In genomic region chr10:104779701-104780100, GRCh38 we compare ENCODE assay signal across 25 cellular contexts.
"Had no signal": no experiment of that assay in that cellular context is flagged by ENCODE, and none has a peak within 500 bp of the region (broad histone marks: within the 10 kb centered on the region; RNA-seq: fewer than 3 reads in every experiment).

No MANE protein-coding gene starts in this region.

- H3K4me2 ChIP-seq: hepatocyte had no signal

- ATAC-seq: natural killer cell, sciatic nerve had no signal

- H3K9me3 ChIP-seq: heart right ventricle, left ventricle myocardium inferior, neutrophil, ovary, suprapubic skin, thoracic aorta, tibial artery, uterus had no signal

- H3K4me3 ChIP-seq: heart right ventricle, hepatocyte, left ventricle myocardium inferior, lung, ovary, skin epidermis, suprapubic skin, thoracic aorta, tibial artery, uterus had no signal

- H3K36me3 ChIP-seq: heart right ventricle, left ventricle myocardium inferior, neutrophil, ovary, suprapubic skin, thoracic aorta, tibial artery, uterus had no signal

- H3K27me3 ChIP-seq: ovary, suprapubic skin, uterus had no signal

- H3K27ac ChIP-seq: heart right ventricle, hepatocyte, left ventricle myocardium inferior, neutrophil, ovary, skin epidermis, suprapubic skin, thoracic aorta, tibial artery, uterus had no signal

- DNase-seq: heart right ventricle; islet precursor cell; left ventricle myocardium inferior; mesendoderm; naive B cell; natural killer cell; nephron progenitor cell; ovary; retina; right cardiac atrium; stimulated activated CD4-positive, alpha-beta T cell treated with anti-CD3 and anti-CD28 coated beads, Interleukin-12 subunit alpha, Interleukin-12 subunit beta, amount 100 ng/mL, for 4 hours; stimulated activated CD4-positive, alpha-beta T cell treated with anti-CD3 and anti-CD28 coated beads, Interleukin-15, amount 100 ng/mL, for 24 hours; stimulated activated CD4-positive, alpha-beta T cell treated with anti-CD3 and anti-CD28 coated beads, Interleukin-2, amount 100 ng/mL, for 24 hours; stimulated activated CD4-positive, alpha-beta T cell treated with anti-CD3 and anti-CD28 coated beads, Interleukin-4, amount 100 ng/mL, for 1 hour; stimulated activated naive CD4-positive, alpha-beta T cell; tibial artery; trophoblast cell; uterus had no signal

- H3K79me2 ChIP-seq: hepatocyte had no signal

- H2AFZ ChIP-seq: hepatocyte had no signal
